ENCODE assay signal across 13 cellular contexts in the genomic region with DNA sequence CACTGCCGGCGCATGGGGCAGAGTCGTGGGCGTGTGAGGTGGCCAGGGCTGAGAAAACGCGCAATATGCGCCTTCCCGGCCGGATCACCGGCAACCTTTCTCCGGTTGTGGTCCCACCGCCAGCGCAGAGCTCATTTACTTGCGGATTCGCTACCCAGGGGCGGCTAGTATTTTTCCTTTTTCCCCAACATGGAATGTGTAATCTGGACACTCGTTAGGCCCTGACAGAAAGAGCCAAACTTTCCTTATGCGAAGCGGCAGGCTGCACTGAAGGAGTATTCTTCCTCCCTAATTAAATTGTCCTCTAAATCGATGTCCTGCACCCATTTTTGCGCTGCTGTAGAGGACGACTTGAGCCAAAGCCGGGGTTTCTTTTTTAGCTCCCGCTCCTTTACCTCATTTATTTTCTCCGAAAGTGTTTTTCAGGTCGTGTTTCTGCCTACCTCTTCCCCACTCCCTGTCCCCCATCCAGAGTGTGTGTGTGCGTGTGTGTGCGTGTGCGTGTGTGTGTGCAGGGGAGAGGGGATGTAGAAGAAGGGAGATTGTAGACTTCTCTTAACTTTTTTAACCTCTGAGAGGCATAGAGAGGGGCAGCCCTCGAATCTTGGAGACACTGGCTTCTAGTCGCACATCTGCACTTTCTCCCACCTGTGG. TPM values are rescaled to one million over a fixed set of nuclear protein-coding genes. Genes with fewer than 3 reads are reported as not detected.
A peak's percentile ranks its signal among the peaks of the same experiment; 100 is the strongest.
DNase-seq lines count a peak whose midpoint lies in the region; ATAC-seq and TF ChIP-seq lines count a peak whose summit lies in the region.
"Had no signal": no experiment of that assay in that cellular context is flagged by ENCODE, and none has a peak within 500 bp of the region (broad histone marks: within the 10 kb centered on the region; RNA-seq: fewer than 3 reads in every experiment).

No MANE protein-coding gene starts in this region.

- no peak overlapping the region for H3K27ac ChIP-seq in DND-41 (ENCODE audit: low read length)
- H3K27ac ChIP-seq in HUES64 (ENCODE audit: low read depth, low read length), result no peak overlapping the region
- H3K27ac ChIP-seq in parathyroid adenoma, result no peak overlapping the region
- H3K27ac ChIP-seq in prostate gland, result no peak overlapping the region
- H3K27ac ChIP-seq: tibial nerve had no signal

- H3K4me3 ChIP-seq in DND-41 (ENCODE audit: low read depth in 1 of 2, low read length in 2 of 2) (no peak overlapping the region), HUES64 (ENCODE audit: low read length) (peak overlapping the region; percentile 82), parathyroid adenoma (ENCODE audit: low read depth, low read length) (no peak overlapping the region), prostate gland (no peak overlapping the region)

- H3K27me3 ChIP-seq in DND-41 (ENCODE audit: insufficient read depth, low read length, poor library complexity), result peaks cover 5% of the 10 kb centered on the region
- H3K27me3 ChIP-seq in HUES64 (ENCODE audit: insufficient read depth, low read length), result peaks cover 99% of the 10 kb centered on the region
- H3K27me3 ChIP-seq in parathyroid adenoma (ENCODE audit: control insufficient read depth, insufficient read depth, low read length), result peaks cover 28% of the 10 kb centered on the region
- H3K27me3 ChIP-seq in prostate gland (replicated peaks; ENCODE audit: insufficient read depth), result peaks cover 41% of the 10 kb centered on the region

- TF ChIP-seq POLR2A in prostate gland (IDR thresholded peaks at IDR 0.05), result no peak

- DNase-seq in DND-41 (no peak), ecto neural progenitor cell (ENCODE audit: low spot score) (peak; percentile 47), mesenteric fat pad (ENCODE audit: low spot score) (no peak), prostate gland (ENCODE audit: low spot score) (no peak)
- no peak for DNase-seq in effector CD4-positive, alpha-beta T cell
- DNase-seq: anterior cingulate cortex, MV-4-11 had no signal

- H3K9me3 ChIP-seq in DND-41 (ENCODE audit: insufficient read depth, low read length, severe bottlenecking) (no peaks in the 10 kb centered on the region), HUES64 (ENCODE audit: insufficient read depth, low read depth, low read length) (no peaks in the 10 kb centered on the region), parathyroid adenoma (ENCODE audit: control insufficient read depth, low read length) (no peaks in the 10 kb centered on the region), prostate gland (no peaks in the 10 kb centered on the region)

- WGBS in HUES64, result 4% methylated on average over 26 of the region's 31 CpGs
- WGBS in prostate gland, result 63% methylated on average over 31 of the region's 31 CpGs

- no peak for TF ChIP-seq CTCF in DND-41 (IDR thresholded peaks at IDR 0.05; ENCODE audit: borderline replicate concordance, extremely low read depth, low read length, poor library complexity, severe bottlenecking)
- TF ChIP-seq CTCF in parathyroid adenoma (IDR thresholded peaks at IDR 0.05), result no peak
- TF ChIP-seq CTCF in prostate gland (IDR thresholded peaks at IDR 0.05), result no peak

- H3K36me3 ChIP-seq in DND-41 (ENCODE audit: insufficient read depth, low read length) (peaks cover 55% of the 10 kb centered on the region), HUES64 (ENCODE audit: insufficient read depth, low read length) (no peaks in the 10 kb centered on the region), parathyroid adenoma (ENCODE audit: control insufficient read depth, insufficient read depth, low read length) (no peaks in the 10 kb centered on the region), prostate gland (no peaks in the 10 kb centered on the region)

- intact Hi-C loops in prostate gland (cut with DNase I), result no loop called here

- H3K4me1 ChIP-seq in DND-41 (ENCODE audit: insufficient read depth, low read length), result peaks cover 28% of the 10 kb centered on the region
- peaks cover 32% of the 10 kb centered on the region for H3K4me1 ChIP-seq in HUES64 (ENCODE audit: insufficient read depth, low read length)
- H3K4me1 ChIP-seq in parathyroid adenoma, result peaks cover 3% of the 10 kb centered on the region
- H3K4me1 ChIP-seq in prostate gland (replicated peaks), result no peaks in the 10 kb centered on the region

- H3K4me2 ChIP-seq in DND-41 (ENCODE audit: insufficient read depth, low read length), result peak overlapping the region; percentile 96; the same call in 1 of the 2 replicates
- peak overlapping the region; percentile 55 for H3K4me2 ChIP-seq in parathyroid adenoma (ENCODE audit: low read length)

- no peaks in the 10 kb centered on the region for H4K20me1 ChIP-seq in DND-41 (ENCODE audit: insufficient read depth, low read length)

- H3K79me2 ChIP-seq in DND-41 (ENCODE audit: insufficient read depth, low read length), result peaks cover 22% of the 10 kb centered on the region
- H3K79me2 ChIP-seq in parathyroid adenoma, result no peaks in the 10 kb centered on the region

- ATAC-seq in DND-41 (ENCODE audit: insufficient read depth, low read depth) (no peak), HG03045 (IDR thresholded peaks at IDR 0.05; ENCODE audit: unreplicated experiment) (no peak)

- H3K9ac ChIP-seq in DND-41 (ENCODE audit: low read depth, low read length) (no peak overlapping the region), HUES64 (ENCODE audit: low read depth, low read length) (no peak overlapping the region), parathyroid adenoma (no peak overlapping the region)

- no peak overlapping the region for H2AFZ ChIP-seq in DND-41 (ENCODE audit: low read depth, low read length)
- no peak overlapping the region for H2AFZ ChIP-seq in parathyroid adenoma

RNA-seq across cellular contexts. Expression of gene OTX1, which starts 2.7 kb away (rescaled TPM):
- 0.75 TPM for polyA plus RNA-seq in HUES64 (2013, experiment 1 of 2)
- polyA plus RNA-seq in HUES64 (2013, experiment 2 of 2), result 1.2 TPM
- total RNA-seq in mesenteric fat pad, result not detected
- 1 to 10 TPM; 2.0 to 2.2 TPM for total RNA-seq in prostate gland
- total RNA-seq: endothelial cell of umbilical vein, mononuclear cell, tibial nerve had no signal
- polyA plus RNA-seq: endothelial cell of umbilical vein had no signal
